In genomic region chr15:37015025-37015424, GRCh38 we compare ENCODE assay signal across 12 cellular contexts.
DNase-seq lines count a peak whose midpoint lies in the region; ATAC-seq and TF ChIP-seq lines count a peak whose summit lies in the region.
"Had no signal": no experiment of that assay in that cellular context is flagged by ENCODE, and none has a peak within 500 bp of the region (broad histone marks: within the 10 kb centered on the region; RNA-seq: fewer than 3 reads in every experiment).

No MANE protein-coding gene starts in this region.

- no peak for ATAC-seq in GM21737 (IDR thresholded peaks at IDR 0.05; ENCODE audit: unreplicated experiment)
- ATAC-seq: PC-3 had no signal

- no peak overlapping the region for H3K4me3 ChIP-seq in esophagus (ENCODE audit: low read depth in 1 of 2, low read length in 2 of 2)

- DNase-seq in EH (ENCODE audit: low read depth) (peak; percentile 8), NCI-H446 (lab: John Stamatoyannopoulos, UW) (peak; percentile 0 to 2), neural crest cell (ENCODE audit: low read depth, low spot score) (no peak), inferior parietal cortex (ENCODE audit: extremely low spot score) (no peak), NCI-H510A (lab: John Stamatoyannopoulos, UW) (no peak)
- DNase-seq in stimulated activated CD4-positive, alpha-beta T cell treated with anti-CD3 and anti-CD28 coated beads, Interleukin-1b, Interleukin-23, amount 100 ng/mL, for 48 hours: no peak
- DNase-seq: activated CD8-positive, alpha-beta memory T cell treated with anti-CD3 and anti-CD28 coated beads for 24 hours; DND-41; naive B cell; PC-3 had no signal

- peak overlapping the region; percentile 65 for H3K27ac Mint-ChIP-seq in neural crest cell (ENCODE audit: unreplicated experiment)

- WGBS in esophagus, 2 donors: 40 to 55% methylated on average over 9 of the region's 9 CpGs

- peaks cover 4% of the 10 kb centered on the region for H3K36me3 Mint-ChIP-seq in neural crest cell (ENCODE audit: low read depth)
- H3K36me3 Mint-ChIP-seq: naive B cell had no signal

- H3K36me3 ChIP-seq in esophagus (ENCODE audit: control insufficient read depth in 2 of 2, insufficient read depth in 2 of 2, low read length in 1 of 2): peaks cover 0 to 2% of the 10 kb centered on the region in 2 donors

- peaks cover 47% of the 10 kb centered on the region for H3K4me1 Mint-ChIP-seq in neural crest cell
- H3K4me1 Mint-ChIP-seq: naive B cell had no signal

- peak overlapping the region; percentile 6 to 60 for H3K27ac ChIP-seq in esophagus (ENCODE audit: low read depth in 2 of 2, low read length in 1 of 2)

- H3K9me3 ChIP-seq in esophagus (ENCODE audit: control insufficient read depth in 2 of 2, insufficient read depth in 1 of 2, low read depth in 1 of 2, low read length in 1 of 2): no peaks in the 10 kb centered on the region

- peak overlapping the region; percentile 59 for H3K4me3 Mint-ChIP-seq in neural crest cell
- H3K4me3 Mint-ChIP-seq: naive B cell had no signal

- no peaks in the 10 kb centered on the region for H3K27me3 ChIP-seq in esophagus (ENCODE audit: control insufficient read depth in 1 of 2, insufficient read depth in 2 of 2, low read length in 2 of 2)

- TF ChIP-seq CTCF in neural crest cell (conservative IDR thresholded peaks at IDR 0.05): no peak

- peaks cover 0 to 2% of the 10 kb centered on the region in 2 donors for H3K4me1 ChIP-seq in esophagus (ENCODE audit: control insufficient read depth in 2 of 2, insufficient read depth in 2 of 2, low read length in 1 of 2)

- no peaks in the 10 kb centered on the region for H3K27me3 Mint-ChIP-seq in neural crest cell (ENCODE audit: low read depth)
- H3K27me3 Mint-ChIP-seq: naive B cell had no signal

- H3K9me3 Mint-ChIP-seq in neural crest cell: no peaks in the 10 kb centered on the region

Comparison
In these comparisons a context has a peak if more than half of its experiments do, and no peak if none do; other contexts are left out.
1. DNase-seq: peak in EH (single experiment) and NCI-H446 (2 of 2); none in neural crest cell (single experiment), inferior parietal cortex (single experiment), NCI-H510A (single experiment) and stimulated activated CD4-positive, alpha-beta T cell treated with anti-CD3 and anti-CD28 coated beads, Interleukin-1b, Interleukin-23, amount 100 ng/mL, for 48 hours (single experiment).